Comparison of ENCODE assay signal across 27 cellular contexts in the genomic region with DNA sequence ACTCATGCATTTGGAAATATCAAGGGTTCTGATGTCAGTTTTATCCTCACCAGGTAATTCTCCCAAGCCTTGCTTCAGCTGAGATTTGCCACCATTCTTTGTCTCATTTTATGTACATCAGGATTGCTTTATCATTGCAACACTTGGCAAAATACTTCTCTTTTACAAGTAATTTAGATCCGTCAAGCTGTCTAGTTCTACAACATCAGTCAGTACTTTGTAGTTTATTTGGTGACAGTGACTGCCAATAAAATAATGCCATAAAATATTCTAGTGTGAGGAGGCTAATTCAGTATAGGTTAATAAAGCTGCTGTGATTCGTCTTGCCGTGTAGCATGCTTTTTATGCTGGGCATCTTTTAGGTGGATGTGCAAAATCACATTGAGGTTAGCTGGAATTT.
"Had no signal": no experiment of that assay in that cellular context is flagged by ENCODE, and none has a peak within 500 bp of the region (broad histone marks: within the 10 kb centered on the region; RNA-seq: fewer than 3 reads in every experiment).

No MANE protein-coding gene starts in this region.

- H3K4me3 ChIP-seq: stomach, suprapubic skin, testis, thoracic aorta, thyroid gland, tibial artery, tibial nerve, transverse colon, upper lobe of left lung, upper lobe of right lung, uterus, vagina had no signal

- H3K9me3 ChIP-seq: stomach, suprapubic skin, testis, thoracic aorta, thyroid gland, tibial artery, tibial nerve, transverse colon, upper lobe of left lung, upper lobe of right lung, uterus, vagina had no signal

- H3K27ac ChIP-seq: stomach, suprapubic skin, testis, thoracic aorta, thyroid gland, tibial artery, tibial nerve, transverse colon, upper lobe of left lung, upper lobe of right lung, uterus, vagina had no signal

- H3K4me1 ChIP-seq: stomach, suprapubic skin, testis, thyroid gland, tibial artery, tibial nerve, transverse colon, upper lobe of left lung, upper lobe of right lung, uterus, vagina had no signal

- DNase-seq: stimulated activated CD4-positive, alpha-beta T cell treated with anti-CD3 and anti-CD28 coated beads, Interleukin-2, amount 100 ng/mL, for 48 hours; stimulated activated CD4-positive, alpha-beta T cell treated with anti-CD3 and anti-CD28 coated beads, Interleukin-4, amount 100 ng/mL, for 1 hour; stimulated activated CD4-positive, alpha-beta T cell treated with anti-CD3 and anti-CD28 coated beads, Interleukin-4, amount 100 ng/mL, for 24 hours; stimulated activated CD4-positive, alpha-beta T cell treated with anti-CD3 and anti-CD28 coated beads, Interleukin-4, amount 100 ng/mL, for 4 hours; stimulated activated CD8-positive, alpha-beta memory T cell treated with anti-CD3 and anti-CD28 coated beads, Interleukin-4, amount 100 ng/mL, for 48 hours; stimulated activated naive B cell treated with anti-CD40 and anti-IgM and Interleukin-4, amounts not matched to agents 10 μg/mL and 1 μg/mL and 100 μg/mL, for 72 hours; stimulated activated naive CD4-positive, alpha-beta T cell; stimulated activated naive CD4-positive, alpha-beta T cell treated with Interleukin-2 at 50 U/mL for 16 hours; stimulated activated naive CD8-positive, alpha-beta T cell treated with anti-CD3 and anti-CD28 coated beads, Interleukin-15, amount 100 ng/mL, for 72 hours; stimulated activated naive CD8-positive, alpha-beta T cell treated with anti-CD3 and anti-CD28 coated beads, Interleukin-15, Interleukin-2, amounts not matched to agents 100 U/mL and 50 U/mL, for 24 hours; stomach; substantia nigra; testis; thyroid gland; tibial artery; transverse colon; trophoblast cell; upper lobe of left lung; upper lobe of right lung; uterus had no signal

- H3K27me3 ChIP-seq: stomach, suprapubic skin, testis, thyroid gland, tibial artery, tibial nerve, transverse colon, upper lobe of left lung, upper lobe of right lung, uterus, vagina had no signal

- ATAC-seq: stimulated activated effector memory CD8-positive, alpha-beta T cell treated with anti-CD3 and anti-CD28 coated beads, Interleukin-12 subunit alpha, Interleukin-12 subunit beta, amount 100 ng/mL, for 72 hours; stimulated activated memory B cell treated with anti-CD40 and anti-IgM and Interleukin-4, amounts not matched to agents 10 μg/mL and 1 μg/mL and 100 μg/mL, for 72 hours; stimulated activated naive B cell treated with anti-CD40 and anti-IgM and Interleukin-4, amounts not matched to agents 10 μg/mL and 1 μg/mL and 100 μg/mL, for 72 hours; stimulated activated naive CD8-positive, alpha-beta T cell treated with anti-CD3 and anti-CD28 coated beads, Interleukin-15, amount 100 ng/mL, for 72 hours; stimulated activated naive CD8-positive, alpha-beta T cell treated with anti-CD3 and anti-CD28 coated beads, Interleukin-15, Interleukin-2, amounts not matched to agents 100 U/mL and 50 U/mL, for 24 hours; upper lobe of right lung had no signal

- FAIRE-seq: urothelium cell line had no signal

- H3K36me3 ChIP-seq: stomach, suprapubic skin, thoracic aorta, thyroid gland, tibial artery, tibial nerve, transverse colon, upper lobe of left lung, upper lobe of right lung, uterus, vagina had no signal
